Comparison of ENCODE assay signal across 8 cellular contexts in the genomic region with DNA sequence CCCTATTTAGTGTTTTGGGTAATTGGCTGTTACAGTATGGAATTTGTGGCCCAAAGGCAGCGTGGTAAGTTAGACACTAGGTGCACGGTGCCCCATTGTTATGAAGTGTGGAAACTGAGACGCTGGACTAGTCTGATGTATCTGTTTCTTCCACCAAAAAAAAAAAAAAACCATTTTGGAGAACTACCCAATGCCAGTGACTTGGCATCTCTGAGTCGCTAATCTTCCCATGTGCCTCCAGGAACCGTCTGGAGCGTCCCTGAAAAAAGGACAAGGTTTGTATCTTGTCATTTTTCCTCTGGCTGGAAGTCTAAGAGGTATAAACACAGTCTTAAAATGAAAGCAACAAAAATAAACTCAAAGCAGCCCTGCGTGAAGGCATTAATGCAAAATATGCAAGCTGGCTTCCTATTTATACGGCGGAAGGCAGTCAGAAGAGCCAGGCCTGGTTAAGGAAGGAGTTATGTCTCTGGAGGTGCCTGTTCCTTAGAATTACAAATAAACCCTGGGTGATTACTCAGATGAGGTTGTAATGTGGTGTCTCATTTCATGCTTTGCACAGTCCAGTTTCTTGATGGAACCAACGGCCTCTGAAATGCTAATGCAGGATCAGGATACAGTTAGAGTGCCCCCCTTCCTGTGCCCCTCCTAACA. TPM values are rescaled to one million over a fixed set of nuclear protein-coding genes. Genes with fewer than 3 reads are reported as not detected.
DNase-seq lines count a peak whose midpoint lies in the region; ATAC-seq and TF ChIP-seq lines count a peak whose summit lies in the region.

No MANE protein-coding gene starts in this region.

- 22 to 28% methylated on average over 10 of the region's 10 CpGs for WGBS in lower leg skin, 2 donors

- no peak for TF ChIP-seq CTCF in right atrium auricular region (IDR thresholded peaks at IDR 0.05)
- TF ChIP-seq CTCF in colonic mucosa (IDR thresholded peaks at IDR 0.05): no peak
- TF ChIP-seq CTCF in lower leg skin (IDR thresholded peaks at IDR 0.05): no peak

- DNase-seq in right atrium auricular region (ENCODE audit: low spot score) (no peak), cardiac septum (ENCODE audit: low spot score) (no peak), colonic mucosa (no peak), lower leg skin (ENCODE audit: low spot score in 2 of 2) (no peak), middle frontal gyrus (ENCODE audit: extremely low spot score, low spot score) (no peak), UCSD-AML1 (lab: John Stamatoyannopoulos, UW; ENCODE audit: unreplicated experiment) (no peak)

- H3K27ac ChIP-seq in right atrium auricular region: peak overlapping the region; percentile 97 to 98
- peak overlapping the region; percentile 95 for H3K27ac ChIP-seq in colonic mucosa
- H3K27ac ChIP-seq in muscle layer of duodenum (ENCODE audit: low read length): peak overlapping the region; percentile 93

- peaks cover 0 to 100% of the 10 kb centered on the region in 2 donors for H3K4me1 ChIP-seq in right atrium auricular region
- H3K4me1 ChIP-seq in colonic mucosa: peaks cover 71% of the 10 kb centered on the region
- H3K4me1 ChIP-seq in muscle layer of duodenum (ENCODE audit: control insufficient read depth in 1 of 2, insufficient read depth in 2 of 2, low read length in 2 of 2): peaks cover 66 to 91% of the 10 kb centered on the region in 2 donors

- no peaks in the 10 kb centered on the region for H3K27me3 ChIP-seq in right atrium auricular region
- no peaks in the 10 kb centered on the region for H3K27me3 ChIP-seq in colonic mucosa
- no peaks in the 10 kb centered on the region for H3K27me3 ChIP-seq in muscle layer of duodenum (ENCODE audit: low read depth, low read length)

- peak overlapping the region; percentile 1 to 64 for H3K9ac ChIP-seq in colonic mucosa (ENCODE audit: low read depth in 2 of 2, low read length in 2 of 2)

- no peaks in the 10 kb centered on the region for H3K9me3 ChIP-seq in right atrium auricular region
- H3K9me3 ChIP-seq in colonic mucosa: no peaks in the 10 kb centered on the region
- no peaks in the 10 kb centered on the region for H3K9me3 ChIP-seq in muscle layer of duodenum (ENCODE audit: control insufficient read depth in 1 of 2, low read length in 2 of 2)

- no peak for TF ChIP-seq POLR2A in lower leg skin (IDR thresholded peaks at IDR 0.05)

- intact Hi-C loops in cardiac septum (cut with DNase I) (loop anchor here (5.0 kb wide), 1 partner anchor 40 kb away; no protein-coding TSS in a partner anchor), colonic mucosa (cut with DNase I) (no loop called here), lower leg skin (cut with DNase I; ENCODE audit: low total_unique reads) (no loop called here)

- H3K36me3 ChIP-seq in right atrium auricular region: no peaks in the 10 kb centered on the region
- H3K36me3 ChIP-seq in colonic mucosa: no peaks in the 10 kb centered on the region
- H3K36me3 ChIP-seq in muscle layer of duodenum (ENCODE audit: control insufficient read depth in 1 of 2, insufficient read depth in 2 of 2, low read length in 2 of 2): peaks cover 3 to 12% of the 10 kb centered on the region in 2 donors

- H3K4me3 ChIP-seq in right atrium auricular region: no peak overlapping the region
- H3K4me3 ChIP-seq in colonic mucosa: no peak overlapping the region
- peak overlapping the region in 1 of 2 donors; percentile 29 for H3K4me3 ChIP-seq in muscle layer of duodenum (ENCODE audit: low read depth in 1 of 2, low read length in 2 of 2)
- H3K4me3 ChIP-seq in lower leg skin (ENCODE audit: low read depth, poor library complexity, severe bottlenecking): no peak overlapping the region

- ATAC-seq in GM21360 (IDR thresholded peaks at IDR 0.05; ENCODE audit: unreplicated experiment): no peak

RNA-seq across cellular contexts. Expression of gene ACTN4, which starts 20.2 kb away (rescaled TPM):
- total RNA-seq in right atrium auricular region (100 to 1,000 TPM; 115 to 180 TPM), cardiac septum (190 TPM), colonic mucosa (1,000 to 10,000 TPM; 1,019 to 1,060 TPM), lower leg skin (100 to 1,000 TPM; 411 to 572 (median 469) TPM)

RNA-seq across cellular contexts. Expression of gene EIF3K, which starts 48.7 kb away (rescaled TPM):
- 100 to 1,000 TPM; 716 to 786 TPM for total RNA-seq in right atrium auricular region
- total RNA-seq in cardiac septum: 483 TPM
- total RNA-seq in colonic mucosa: 100 to 1,000 TPM; 367 to 445 TPM
- 100 to 1,000 TPM; 417 to 543 (median 453) TPM for total RNA-seq in lower leg skin

RNA-seq across cellular contexts. Expression of gene MAP4K1, which starts 49.9 kb away (rescaled TPM):
- 1 to 10 TPM in 1 of 2 donors, under 1 TPM in 1; 0.83 to 4.2 TPM for total RNA-seq in right atrium auricular region
- 1.5 TPM for total RNA-seq in cardiac septum
- 1 to 10 TPM; 2.6 to 4.9 TPM for total RNA-seq in colonic mucosa
- total RNA-seq in lower leg skin: 1 to 10 TPM in 3 of 4 donors, under 1 TPM in 1; 0.80 to 9.8 (median 5.6) TPM
